Comparison of ENCODE assay signal across 8 cellular contexts in the genomic region with DNA sequence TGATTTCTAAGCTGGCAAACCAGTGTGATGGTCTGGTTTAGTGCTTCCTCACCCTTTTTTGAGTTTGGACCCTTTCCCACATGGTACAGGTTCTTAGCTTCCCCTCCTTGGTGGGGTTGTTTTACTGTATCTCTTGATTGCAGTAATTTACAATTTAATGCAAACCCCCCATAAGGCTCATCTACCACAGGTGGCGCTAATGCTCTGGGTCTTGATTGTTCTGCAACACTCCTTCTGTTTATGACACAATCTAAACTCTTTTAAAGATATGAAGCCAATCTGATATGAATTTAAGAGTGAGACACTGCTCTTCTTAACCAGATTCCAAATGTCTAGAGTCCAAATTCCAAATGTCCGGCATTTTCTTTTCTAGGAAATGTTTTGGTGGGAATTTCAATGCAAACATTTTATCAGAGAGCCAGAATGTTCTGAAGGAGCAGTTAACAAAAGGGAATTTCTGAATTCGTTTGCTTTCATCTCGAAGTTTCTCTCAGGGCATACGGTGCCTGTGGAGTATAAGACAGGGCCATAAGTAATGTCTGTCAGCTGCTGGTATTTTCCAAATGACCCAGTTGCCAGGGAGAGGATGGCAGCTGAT.
DNase-seq lines count a peak whose midpoint lies in the region; ATAC-seq, FAIRE-seq and TF ChIP-seq lines count a peak whose summit lies in the region.

No MANE protein-coding gene starts in this region.

- POLR2A ChIA-PET in A549 (lab: Yijun Ruan, JAX), result no interaction called here
- POLR2A ChIA-PET in GM10248 (lab: Yijun Ruan, JAX), result no interaction called here
- POLR2A ChIA-PET in activated naive CD8-positive, alpha-beta T cell treated with anti-CD3 and anti-CD28 coated beads, Interleukin-2, amount 10 ng/mL, durations not matched to agents 7 days and 5 days (lab: Charles Lee), result no interaction called here

- H3K27me3 Mint-ChIP-seq in activated naive CD8-positive, alpha-beta T cell treated with anti-CD3 and anti-CD28 coated beads, Interleukin-2, amount 10 ng/mL, durations not matched to agents 7 days and 5 days, result no peaks in the 10 kb centered on the region

- H3K9me3 Mint-ChIP-seq in activated naive CD8-positive, alpha-beta T cell treated with anti-CD3 and anti-CD28 coated beads, Interleukin-2, amount 10 ng/mL, durations not matched to agents 7 days and 5 days, result peaks cover 7% of the 10 kb centered on the region

- TF ChIP-seq EP300 in A549 (IDR thresholded peaks at IDR 0.05), result no peak

- H3K27ac Mint-ChIP-seq in activated naive CD8-positive, alpha-beta T cell treated with anti-CD3 and anti-CD28 coated beads, Interleukin-2, amount 10 ng/mL, durations not matched to agents 7 days and 5 days, result no peak overlapping the region

- TF ChIP-seq RAD21 in A549 (conservative IDR thresholded peaks at IDR 0.05 in 1 of 2, IDR thresholded peaks at IDR 0.05 in 1 of 2), result peak; percentile 48 to 64

- H3K9me3 ChIP-seq in A549, result no peaks in the 10 kb centered on the region

- CTCF ChIA-PET in A549 (lab: Yijun Ruan, JAX), result interaction anchor here (0.6 to 1.2 kb wide), 8 partner anchors 12 to 951 kb away, joined by 3 to 5 read pairs (median 4); no protein-coding TSS in a partner anchor
- CTCF ChIA-PET in GM10248 (lab: Yijun Ruan, JAX), result interaction anchor here (0.6 to 1.7 kb wide), 11 partner anchors 9 to 808 kb away, joined by 3 to 9 read pairs (median 4); no protein-coding TSS in a partner anchor

- no peak overlapping the region for H3K27ac ChIP-seq in A549

- peaks cover 13% of the 10 kb centered on the region for H3K4me1 Mint-ChIP-seq in activated naive CD8-positive, alpha-beta T cell treated with anti-CD3 and anti-CD28 coated beads, Interleukin-2, amount 10 ng/mL, durations not matched to agents 7 days and 5 days

- DNase-seq in A549 (ENCODE audit: low read depth in 1 of 2, low spot score in 1 of 2), result peak in 1 of 2 experiments; percentile 54
- DNase-seq in GM10248 (ENCODE audit: extremely low spot score), result peak; percentile 35
- peak; percentile 65 for DNase-seq in NCI-H82 (lab: John Stamatoyannopoulos, UW)
- DNase-seq in activated naive CD8-positive, alpha-beta T cell treated with anti-CD3 and anti-CD28 coated beads, Interleukin-2, amount 10 ng/mL, durations not matched to agents 7 days and 5 days, result no peak
- DNase-seq in kidney glomerular epithelial cell (lab: John Stamatoyannopoulos, UW), result peak; percentile 14
- DNase-seq in DMS153 treated with DMSO at 0.1 percent for 48 hours (lab: John Stamatoyannopoulos, UW; ENCODE audit: unreplicated experiment), result no peak

- FAIRE-seq in A549 (lab: Jason Lieb, UNC), result no peak

- peaks cover 5% of the 10 kb centered on the region; the same call in 2 of the 3 replicates for H3K4me1 ChIP-seq in A549

- no peak overlapping the region for H3K4me3 ChIP-seq in A549

- peak; percentile 38; the same call in 2 of the 3 replicates for TF ChIP-seq CTCF in A549 (IDR thresholded peaks at IDR 0.05)
- peak; percentile 59 for TF ChIP-seq CTCF in GM10248 (IDR thresholded peaks at IDR 0.05; ENCODE audit: control extremely low read depth, extremely low read depth, low read depth, missing control alignments)

- peaks cover 23% of the 10 kb centered on the region for H3K36me3 Mint-ChIP-seq in activated naive CD8-positive, alpha-beta T cell treated with anti-CD3 and anti-CD28 coated beads, Interleukin-2, amount 10 ng/mL, durations not matched to agents 7 days and 5 days

- ATAC-seq in A549 (peak; percentile 47 to 68; a peak in 4 of 6 replicates), GM18907 (IDR thresholded peaks at IDR 0.05; ENCODE audit: unreplicated experiment) (no peak), GM19455 (IDR thresholded peaks at IDR 0.05; ENCODE audit: unreplicated experiment) (no peak)
- ATAC-seq in activated naive CD8-positive, alpha-beta T cell treated with anti-CD3 and anti-CD28 coated beads, Interleukin-2, amount 10 ng/mL, durations not matched to agents 7 days and 5 days (ENCODE audit: low read depth), result peak; percentile 55

- no peak overlapping the region for H3K4me3 Mint-ChIP-seq in activated naive CD8-positive, alpha-beta T cell treated with anti-CD3 and anti-CD28 coated beads, Interleukin-2, amount 10 ng/mL, durations not matched to agents 7 days and 5 days

- 81% methylated on average over 5 of the region's 5 CpGs for WGBS in A549 (ENCODE audit: missing lambda C conversion rate)

- no peak overlapping the region for H3K4me2 ChIP-seq in A549

- TF ChIP-seq POLR2A in A549 (IDR thresholded peaks at IDR 0.05; ENCODE audit: low read length), result no peak

TF ChIP-seq in A549, 52 proteins besides CTCF, POLR2A, EP300 and RAD21:
- TF ChIP-seq TP53 (CRISPR knock-in tag; IDR thresholded peaks at IDR 0.05) (no peak), ZNF302 (CRISPR knock-in tag; IDR thresholded peaks at IDR 0.05) (no peak), FOSB (CRISPR knock-in tag; IDR thresholded peaks at IDR 0.05) (no peak), EHMT2 (IDR thresholded peaks at IDR 0.05; ENCODE audit: low read depth) (no peak), CEBPB (IDR thresholded peaks at IDR 0.05) (peak in 1 of 2 experiments; percentile 19; a peak in 1 of 4 replicates), JUN (IDR thresholded peaks at IDR 0.05) (no peak), NFE2L2 (conservative IDR thresholded peaks at IDR 0.05; ENCODE audit: low read length) (no peak), SREBF2 (IDR thresholded peaks at IDR 0.05) (no peak), RNF2 (IDR thresholded peaks at IDR 0.05; ENCODE audit: borderline replicate concordance, low read depth) (no peak), ZSCAN20 (CRISPR knock-in tag; IDR thresholded peaks at IDR 0.05) (no peak), CHD2 (IDR thresholded peaks at IDR 0.05; ENCODE audit: low read length, partially characterized antibody) (no peak), MAZ (IDR thresholded peaks at IDR 0.05; ENCODE audit: borderline replicate concordance, low read depth, low read length) (no peak), SMC3 (IDR thresholded peaks at IDR 0.05) (peak; percentile 40; the same call in 2 of the 3 replicates), NR3C1 (IDR thresholded peaks at IDR 0.05) (no peak), MYC (IDR thresholded peaks at IDR 0.05; ENCODE audit: borderline replicate concordance, low read length) (no peak), FOSL2 (IDR thresholded peaks at IDR 0.05) (no peak), FOSL2 (CRISPR knock-in tag; IDR thresholded peaks at IDR 0.05) (0 out of 2 replicates have a peak, but pooled peaks have one; percentile 5)
- TF ChIP-seq, protein P1, sequence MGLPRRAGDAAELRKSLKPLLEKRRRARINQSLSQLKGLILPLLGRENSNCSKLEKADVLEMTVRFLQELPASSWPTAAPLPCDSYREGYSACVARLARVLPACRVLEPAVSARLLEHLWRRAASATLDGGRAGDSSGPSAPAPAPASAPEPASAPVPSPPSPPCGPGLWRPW (IDR thresholded peaks at IDR 0.05), result no peak
- TF ChIP-seq, protein P2, sequence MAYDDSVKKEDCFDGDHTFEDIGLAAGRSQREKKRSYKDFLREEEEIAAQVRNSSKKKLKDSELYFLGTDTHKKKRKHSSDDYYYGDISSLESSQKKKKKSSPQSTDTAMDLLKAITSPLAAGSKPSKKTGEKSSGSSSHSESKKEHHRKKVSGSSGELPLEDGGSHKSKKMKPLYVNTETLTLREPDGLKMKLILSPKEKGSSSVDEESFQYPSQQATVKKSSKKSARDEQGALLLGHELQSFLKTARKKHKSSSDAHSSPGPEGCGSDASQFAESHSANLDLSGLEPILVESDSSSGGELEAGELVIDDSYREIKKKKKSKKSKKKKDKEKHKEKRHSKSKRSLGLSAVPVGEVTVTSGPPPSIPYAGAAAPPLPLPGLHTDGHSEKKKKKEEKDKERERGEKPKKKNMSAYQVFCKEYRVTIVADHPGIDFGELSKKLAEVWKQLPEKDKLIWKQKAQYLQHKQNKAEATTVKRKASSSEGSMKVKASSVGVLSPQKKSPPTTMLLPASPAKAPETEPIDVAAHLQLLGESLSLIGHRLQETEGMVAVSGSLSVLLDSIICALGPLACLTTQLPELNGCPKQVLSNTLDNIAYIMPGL (CRISPR knock-in tag; IDR thresholded peaks at IDR 0.05; ENCODE audit: borderline replicate concordance), result no peak
- TF ChIP-seq, protein P3, sequence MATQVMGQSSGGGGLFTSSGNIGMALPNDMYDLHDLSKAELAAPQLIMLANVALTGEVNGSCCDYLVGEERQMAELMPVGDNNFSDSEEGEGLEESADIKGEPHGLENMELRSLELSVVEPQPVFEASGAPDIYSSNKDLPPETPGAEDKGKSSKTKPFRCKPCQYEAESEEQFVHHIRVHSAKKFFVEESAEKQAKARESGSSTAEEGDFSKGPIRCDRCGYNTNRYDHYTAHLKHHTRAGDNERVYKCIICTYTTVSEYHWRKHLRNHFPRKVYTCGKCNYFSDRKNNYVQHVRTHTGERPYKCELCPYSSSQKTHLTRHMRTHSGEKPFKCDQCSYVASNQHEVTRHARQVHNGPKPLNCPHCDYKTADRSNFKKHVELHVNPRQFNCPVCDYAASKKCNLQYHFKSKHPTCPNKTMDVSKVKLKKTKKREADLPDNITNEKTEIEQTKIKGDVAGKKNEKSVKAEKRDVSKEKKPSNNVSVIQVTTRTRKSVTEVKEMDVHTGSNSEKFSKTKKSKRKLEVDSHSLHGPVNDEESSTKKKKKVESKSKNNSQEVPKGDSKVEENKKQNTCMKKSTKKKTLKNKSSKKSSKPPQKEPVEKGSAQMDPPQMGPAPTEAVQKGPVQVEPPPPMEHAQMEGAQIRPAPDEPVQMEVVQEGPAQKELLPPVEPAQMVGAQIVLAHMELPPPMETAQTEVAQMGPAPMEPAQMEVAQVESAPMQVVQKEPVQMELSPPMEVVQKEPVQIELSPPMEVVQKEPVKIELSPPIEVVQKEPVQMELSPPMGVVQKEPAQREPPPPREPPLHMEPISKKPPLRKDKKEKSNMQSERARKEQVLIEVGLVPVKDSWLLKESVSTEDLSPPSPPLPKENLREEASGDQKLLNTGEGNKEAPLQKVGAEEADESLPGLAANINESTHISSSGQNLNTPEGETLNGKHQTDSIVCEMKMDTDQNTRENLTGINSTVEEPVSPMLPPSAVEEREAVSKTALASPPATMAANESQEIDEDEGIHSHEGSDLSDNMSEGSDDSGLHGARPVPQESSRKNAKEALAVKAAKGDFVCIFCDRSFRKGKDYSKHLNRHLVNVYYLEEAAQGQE (IDR thresholded peaks at IDR 0.05), result no peak

Comparison
In these comparisons a context has a peak if more than half of its experiments do, and no peak if none do; other contexts are left out.
1. ATAC-seq: peak in A549 (2 of 2) and activated naive CD8-positive, alpha-beta T cell treated with anti-CD3 and anti-CD28 coated beads, Interleukin-2, amount 10 ng/mL, durations not matched to agents 7 days and 5 days (single experiment); none in GM18907 (single experiment) and GM19455 (single experiment).
2. DNase-seq: peak in GM10248 (single experiment), NCI-H82 (single experiment) and kidney glomerular epithelial cell (single experiment); none in activated naive CD8-positive, alpha-beta T cell treated with anti-CD3 and anti-CD28 coated beads, Interleukin-2, amount 10 ng/mL, durations not matched to agents 7 days and 5 days (single experiment) and DMS153 treated with DMSO at 0.1 percent for 48 hours (single experiment).